ENCODE assay signal across 8 cellular contexts in genomic region chr12:116319851-116320621, GRCh38. TPM values are rescaled to one million over a fixed set of nuclear protein-coding genes. Genes with fewer than 3 reads are reported as not detected.
DNase-seq lines count a peak whose midpoint lies in the region; ATAC-seq and TF ChIP-seq lines count a peak whose summit lies in the region.

No MANE protein-coding gene starts in this region.

- H3K27ac ChIP-seq in right cardiac atrium (ENCODE audit: low read length): no peak overlapping the region
- H3K27ac ChIP-seq in effector memory CD4-positive, alpha-beta T cell (ENCODE audit: insufficient read depth, low read length, poor library complexity, severe bottlenecking): no peak overlapping the region

- peaks cover 25% of the 10 kb centered on the region in 2 donors for H3K4me1 Mint-ChIP-seq in natural killer cell treated with Interleukin-12 subunit alpha and Interleukin-12 subunit beta and Interleukin-15 and Interleukin-18, amount 100 ng/mL, for 72 hours (ENCODE audit: low read depth in 2 of 2)
- peaks cover 11 to 28% of the 10 kb centered on the region in 2 donors for H3K4me1 Mint-ChIP-seq in natural killer cell

- no peak for DNase-seq in natural killer cell treated with Interleukin-12 subunit alpha and Interleukin-12 subunit beta and Interleukin-15 and Interleukin-18, amount 100 ng/mL, for 72 hours (ENCODE audit: low spot score)
- no peak for DNase-seq in natural killer cell
- peak in 1 of 2 donors; percentile 32 for DNase-seq in activated naive CD4-positive, alpha-beta T cell treated with anti-CD3 and anti-CD28 coated beads, Interleukin-2, amount 50 U/mL, for 72 hours (ENCODE audit: low spot score in 2 of 2)
- peak in 2 of 3 donors; percentile 58 to 76 for DNase-seq in right cardiac atrium
- peak; percentile 4 for DNase-seq in stimulated activated CD8-positive, alpha-beta memory T cell treated with anti-CD3 and anti-CD28 coated beads, Interleukin-4, amount 100 ng/mL, for 24 hours (ENCODE audit: low read depth)
- no peak for DNase-seq in effector memory CD4-positive, alpha-beta T cell
- no peak for DNase-seq in H7

- no peaks in the 10 kb centered on the region for H3K9me3 ChIP-seq in right cardiac atrium (ENCODE audit: control insufficient read depth, low read length)
- H3K9me3 ChIP-seq in effector memory CD4-positive, alpha-beta T cell (ENCODE audit: control insufficient read depth, low read length): no peaks in the 10 kb centered on the region

- intact Hi-C loops in natural killer cell (cut with micrococcal nuclease) (no loop called here), right cardiac atrium (cut with DNase I) (no loop called here)

- peaks cover 4% of the 10 kb centered on the region for H3K4me1 ChIP-seq in right cardiac atrium (ENCODE audit: control insufficient read depth, insufficient read depth, low read length)
- no peaks in the 10 kb centered on the region for H3K4me1 ChIP-seq in effector memory CD4-positive, alpha-beta T cell (ENCODE audit: control insufficient read depth, insufficient read depth, low read length, poor library complexity, severe bottlenecking)

- peaks cover 11 to 14% of the 10 kb centered on the region in 2 donors for H3K27me3 Mint-ChIP-seq in natural killer cell treated with Interleukin-12 subunit alpha and Interleukin-12 subunit beta and Interleukin-15 and Interleukin-18, amount 100 ng/mL, for 72 hours
- H3K27me3 Mint-ChIP-seq in natural killer cell (ENCODE audit: low read depth in 2 of 2): peaks cover 0 to 8% of the 10 kb centered on the region in 2 donors

- no peak for TF ChIP-seq CTCF in natural killer cell (IDR thresholded peaks at IDR 0.05)

- no peak overlapping the region for H3K27ac Mint-ChIP-seq in natural killer cell treated with Interleukin-12 subunit alpha and Interleukin-12 subunit beta and Interleukin-15 and Interleukin-18, amount 100 ng/mL, for 72 hours
- no peak overlapping the region for H3K27ac Mint-ChIP-seq in natural killer cell
- H3K27ac Mint-ChIP-seq in activated naive CD4-positive, alpha-beta T cell treated with anti-CD3 and anti-CD28 coated beads, Interleukin-2, amount 50 U/mL, for 72 hours: peak overlapping the region; percentile 77 to 83

- H3K9me3 Mint-ChIP-seq in natural killer cell treated with Interleukin-12 subunit alpha and Interleukin-12 subunit beta and Interleukin-15 and Interleukin-18, amount 100 ng/mL, for 72 hours: no peaks in the 10 kb centered on the region
- H3K9me3 Mint-ChIP-seq in natural killer cell: no peaks in the 10 kb centered on the region
- H3K9me3 Mint-ChIP-seq in activated naive CD4-positive, alpha-beta T cell treated with anti-CD3 and anti-CD28 coated beads, Interleukin-2, amount 50 U/mL, for 72 hours: peaks cover 3 to 6% of the 10 kb centered on the region in 2 donors

- no peaks in the 10 kb centered on the region for H3K36me3 ChIP-seq in effector memory CD4-positive, alpha-beta T cell (ENCODE audit: control insufficient read depth, insufficient read depth, low read length)
- H3K36me3 ChIP-seq in H7 (replicated peaks; ENCODE audit: control insufficient read depth, insufficient read depth, low read length): no peaks in the 10 kb centered on the region

- peak overlapping the region; percentile 15 for H3K4me3 Mint-ChIP-seq in natural killer cell treated with Interleukin-12 subunit alpha and Interleukin-12 subunit beta and Interleukin-15 and Interleukin-18, amount 100 ng/mL, for 72 hours
- H3K4me3 Mint-ChIP-seq in natural killer cell: no peak overlapping the region

- WGBS in right cardiac atrium: 10% methylated on average over 16 of the region's 16 CpGs

- peak in 1 of 2 donors; percentile 45 for ATAC-seq in natural killer cell treated with Interleukin-12 subunit alpha and Interleukin-12 subunit beta and Interleukin-15 and Interleukin-18, amount 100 ng/mL, for 72 hours
- no peak for ATAC-seq in natural killer cell
- peak; percentile 87 for ATAC-seq in activated naive CD4-positive, alpha-beta T cell treated with anti-CD3 and anti-CD28 coated beads, Interleukin-2, amount 50 U/mL, for 72 hours
- peak; percentile 90 to 96 for ATAC-seq in right cardiac atrium
- ATAC-seq in GM19328 (IDR thresholded peaks at IDR 0.05; ENCODE audit: unreplicated experiment): no peak

- H3K4me3 ChIP-seq in right cardiac atrium (ENCODE audit: low read length): peak overlapping the region; percentile 7
- no peak overlapping the region for H3K4me3 ChIP-seq in effector memory CD4-positive, alpha-beta T cell (ENCODE audit: insufficient read depth, low read depth, low read length, poor library complexity, severe bottlenecking)
- no peak overlapping the region for H3K4me3 ChIP-seq in H7 (ENCODE audit: insufficient read depth, low read depth, low read length)

- H3K36me3 Mint-ChIP-seq in natural killer cell treated with Interleukin-12 subunit alpha and Interleukin-12 subunit beta and Interleukin-15 and Interleukin-18, amount 100 ng/mL, for 72 hours: no peaks in the 10 kb centered on the region
- H3K36me3 Mint-ChIP-seq in natural killer cell: no peaks in the 10 kb centered on the region
- peaks cover 9 to 10% of the 10 kb centered on the region in 2 donors for H3K36me3 Mint-ChIP-seq in activated naive CD4-positive, alpha-beta T cell treated with anti-CD3 and anti-CD28 coated beads, Interleukin-2, amount 50 U/mL, for 72 hours

- H3K27me3 ChIP-seq in right cardiac atrium (ENCODE audit: control insufficient read depth, insufficient read depth): no peaks in the 10 kb centered on the region
- no peaks in the 10 kb centered on the region for H3K27me3 ChIP-seq in effector memory CD4-positive, alpha-beta T cell (replicated peaks; ENCODE audit: control insufficient read depth, insufficient read depth, low read length, poor library complexity, severe bottlenecking)
- no peaks in the 10 kb centered on the region for H3K27me3 ChIP-seq in H7 (ENCODE audit: control insufficient read depth, insufficient read depth, low read length)

RNA-seq across cellular contexts. Expression of gene MED13L, which starts 42.5 kb away (rescaled TPM):
- 100 to 1,000 TPM; 121 to 142 TPM for total RNA-seq in natural killer cell treated with Interleukin-12 subunit alpha and Interleukin-12 subunit beta and Interleukin-15 and Interleukin-18, amount 100 ng/mL, for 72 hours
- total RNA-seq in natural killer cell: 100 to 1,000 TPM; 237 to 316 (median 240) TPM
- total RNA-seq in activated naive CD4-positive, alpha-beta T cell treated with anti-CD3 and anti-CD28 coated beads, Interleukin-2, amount 50 U/mL, for 72 hours: 10 to 100 TPM; 54.2 to 64.0 TPM
- 10 to 100 TPM; 68.8 to 73.5 (median 69.8) TPM for total RNA-seq in right cardiac atrium
- polyA plus RNA-seq in right cardiac atrium: 15.6 TPM
- total RNA-seq in H7 (2014; rRNA removed; shearing (Covaris generic)): 39.7 and 49.3 TPM in 2 replicates

Comparison
In these comparisons a context has a peak if more than half of its experiments do, and no peak if none do; other contexts are left out.
1. ATAC-seq: peak in activated naive CD4-positive, alpha-beta T cell treated with anti-CD3 and anti-CD28 coated beads, Interleukin-2, amount 50 U/mL, for 72 hours (2 of 2) and right cardiac atrium (2 of 2); none in natural killer cell (0 of 3) and GM19328 (single experiment).
2. DNase-seq: peak in right cardiac atrium (2 of 3) and stimulated activated CD8-positive, alpha-beta memory T cell treated with anti-CD3 and anti-CD28 coated beads, Interleukin-4, amount 100 ng/mL, for 24 hours (single experiment); none in natural killer cell treated with Interleukin-12 subunit alpha and Interleukin-12 subunit beta and Interleukin-15 and Interleukin-18, amount 100 ng/mL, for 72 hours (single experiment), natural killer cell (single experiment), effector memory CD4-positive, alpha-beta T cell (0 of 3) and H7 (single experiment).
3. H3K27ac Mint-ChIP-seq: peak in activated naive CD4-positive, alpha-beta T cell treated with anti-CD3 and anti-CD28 coated beads, Interleukin-2, amount 50 U/mL, for 72 hours (2 of 2); none in natural killer cell treated with Interleukin-12 subunit alpha and Interleukin-12 subunit beta and Interleukin-15 and Interleukin-18, amount 100 ng/mL, for 72 hours (0 of 2) and natural killer cell (0 of 2).